ENCODE assay signal across 1 cellular context in genomic region chr11:65113839-65114238, GRCh38.
TF ChIP-seq lines count a peak whose summit lies in the region.

No MANE protein-coding gene starts in this region.

TF ChIP-seq in liver, 16 proteins besides CTCF, POLR2A, EP300 and RAD21 (continued from another document):
- peak; percentile 38 for TF ChIP-seq ZBTB33 (IDR thresholded peaks at IDR 0.05)
- peak; percentile 68 to 87 for TF ChIP-seq JUND (IDR thresholded peaks at IDR 0.05)
- TF ChIP-seq SP1 (IDR thresholded peaks at IDR 0.05): peak; percentile 51
- peak; percentile 37 for TF ChIP-seq YY1 (IDR thresholded peaks at IDR 0.05)
- peak; percentile 32 for TF ChIP-seq REST (IDR thresholded peaks at IDR 0.05)
- TF ChIP-seq NR2F2 (IDR thresholded peaks at IDR 0.05): no peak
- TF ChIP-seq EGR1 (IDR thresholded peaks at IDR 0.05; ENCODE audit: low read depth in 2 of 2): no peak
- TF ChIP-seq FOXA1 (IDR thresholded peaks at IDR 0.05): no peak
